In genomic region chr4:164621886-164622521, GRCh38 we compare ENCODE assay signal across 17 cellular contexts.
DNase-seq lines count a peak whose midpoint lies in the region; ATAC-seq and TF ChIP-seq lines count a peak whose summit lies in the region.
"Had no signal": no experiment of that assay in that cellular context is flagged by ENCODE, and none has a peak within 500 bp of the region (broad histone marks: within the 10 kb centered on the region; RNA-seq: fewer than 3 reads in every experiment).

No MANE protein-coding gene starts in this region.

- no peak overlapping the region for H3K14ac ChIP-seq in trophoblast cell (ENCODE audit: low read length)

- no peak overlapping the region for H2AK5ac ChIP-seq in trophoblast cell (ENCODE audit: low read length)

- no peak overlapping the region for H2AFZ ChIP-seq in trophoblast cell (ENCODE audit: insufficient read depth, low read length, poor library complexity)

- H3K9ac ChIP-seq in trophoblast cell (ENCODE audit: low read length), result no peak overlapping the region
- H3K9ac ChIP-seq: BLaER1 treated with 17β-estradiol and CSF1 and Interleukin-3, amounts not matched to agents 10 nM and 100 nM; SK-N-SH had no signal

- H3K4me3 ChIP-seq in trophoblast cell (ENCODE audit: low read depth, low read length), result no peak overlapping the region
- H3K4me3 ChIP-seq in CD4-positive, alpha-beta memory T cell (ENCODE audit: low read length in 2 of 2), result no peak overlapping the region
- no peak overlapping the region for H3K4me3 ChIP-seq in heart right ventricle
- H3K4me3 ChIP-seq: A549; BLaER1 treated with 17β-estradiol and CSF1 and Interleukin-3, amounts not matched to agents 10 nM and 100 nM; GM12878 had no signal

- peaks cover 0 to 3% of the 10 kb centered on the region in 2 experiments for H3K4me1 ChIP-seq in trophoblast cell (ENCODE audit: control insufficient read depth in 1 of 2, insufficient read depth in 2 of 2, low read length in 2 of 2)
- no peaks in the 10 kb centered on the region for H3K4me1 ChIP-seq in CD4-positive, alpha-beta memory T cell (ENCODE audit: insufficient read depth, low read length)
- no peaks in the 10 kb centered on the region for H3K4me1 ChIP-seq in heart right ventricle
- H3K4me1 ChIP-seq: A549 had no signal

- no peak overlapping the region for H2BK5ac ChIP-seq in trophoblast cell (ENCODE audit: low read depth, low read length, poor library complexity)

- ATAC-seq in heart right ventricle, result no peak
- ATAC-seq: A549, GM12878 had no signal

- DNase-seq in M059J (ENCODE audit: low read depth) (peak; percentile 37), RWPE1 (ENCODE audit: low spot score) (peak; percentile 29), epithelial cell of prostate (ENCODE audit: low read depth, low spot score) (peak; percentile 20), trophoblast cell (peak; percentile 72 to 85), NCI-H1694 treated with DMSO at 0.1 percent for 48 hours (lab: John Stamatoyannopoulos, UW) (no peak), heart right ventricle (no peak)
- no peak for DNase-seq in CD4-positive, alpha-beta memory T cell
- DNase-seq: DND-41, GOT3, NCI-H1105, NCI-H187 treated with DMSO at 0.1 percent for 48 hours, NCI-H526 treated with DMSO at 0.1 percent for 48 hours, SHP77, SK-N-SH had no signal

- POLR2A ChIA-PET in RWPE1 (lab: Yijun Ruan, JAX; ENCODE audit: low non-redundant PET), result no interaction called here
- POLR2A ChIA-PET in CD4-positive, alpha-beta memory T cell (lab: Charles Lee; ENCODE audit: partially characterized antibody), result no interaction called here

- no peaks in the 10 kb centered on the region for H3K36me3 ChIP-seq in trophoblast cell (ENCODE audit: control insufficient read depth in 1 of 2, insufficient read depth in 2 of 2, low read length in 2 of 2)
- no peaks in the 10 kb centered on the region for H3K36me3 ChIP-seq in CD4-positive, alpha-beta memory T cell (ENCODE audit: insufficient read depth, low read length)
- no peaks in the 10 kb centered on the region for H3K36me3 ChIP-seq in heart right ventricle
- H3K36me3 ChIP-seq: BLaER1 treated with 17β-estradiol and CSF1 and Interleukin-3, amounts not matched to agents 10 nM and 100 nM had no signal

- H3K9me3 Mint-ChIP-seq in CD4-positive, alpha-beta memory T cell, result peaks cover 0 to 18% (median 6%) of the 10 kb centered on the region in 8 donors

- H3K9me3 ChIP-seq in trophoblast cell (ENCODE audit: insufficient read depth, low read depth, low read length) (no peaks in the 10 kb centered on the region), heart right ventricle (peaks cover 0 to 23% (median 2%) of the 10 kb centered on the region in 11 donors)
- no peaks in the 10 kb centered on the region for H3K9me3 ChIP-seq in CD4-positive, alpha-beta memory T cell (ENCODE audit: control insufficient read depth in 1 of 2, low read length in 2 of 2)
- H3K9me3 ChIP-seq: A549, SK-N-SH had no signal

- no peak overlapping the region for H3K4ac ChIP-seq in trophoblast cell (ENCODE audit: low read depth, low read length)

- no peaks in the 10 kb centered on the region for H3K79me2 ChIP-seq in trophoblast cell (ENCODE audit: control insufficient read depth, insufficient read depth, low read length, poor library complexity)

- no peak for TF ChIP-seq CTCF in RWPE1 (conservative IDR thresholded peaks at IDR 0.05; ENCODE audit: low read depth)
- TF ChIP-seq CTCF in heart right ventricle (IDR thresholded peaks at IDR 0.05), result no peak

- H3K27me3 ChIP-seq in trophoblast cell (ENCODE audit: insufficient read depth, low read length), result no peaks in the 10 kb centered on the region
- no peaks in the 10 kb centered on the region for H3K27me3 ChIP-seq in CD4-positive, alpha-beta memory T cell (ENCODE audit: insufficient read depth, low read length)
- no peaks in the 10 kb centered on the region for H3K27me3 ChIP-seq in heart right ventricle
- H3K27me3 ChIP-seq: BLaER1 treated with 17β-estradiol and CSF1 and Interleukin-3, amounts not matched to agents 10 nM and 100 nM had no signal

- no peak overlapping the region for H4K91ac ChIP-seq in trophoblast cell (ENCODE audit: low read depth, low read length)

- H3K4me1 Mint-ChIP-seq in CD4-positive, alpha-beta memory T cell, result no peaks in the 10 kb centered on the region

- H3K27ac Mint-ChIP-seq in CD4-positive, alpha-beta memory T cell, result no peak overlapping the region

- CTCF ChIA-PET in RWPE1 (lab: Yijun Ruan, JAX), result no interaction called here
- CTCF ChIA-PET in CD4-positive, alpha-beta memory T cell (lab: Charles Lee; ENCODE audit: partially characterized antibody), result no interaction called here

- no peaks in the 10 kb centered on the region for H3K36me3 Mint-ChIP-seq in CD4-positive, alpha-beta memory T cell

- intact Hi-C loops in CD4-positive, alpha-beta memory T cell (cut with micrococcal nuclease), result no loop called here
- intact Hi-C loops in heart right ventricle (cut with DNase I), result no loop called here

- no peak overlapping the region for H3K4me2 ChIP-seq in trophoblast cell (ENCODE audit: low read length)
- H3K4me2 ChIP-seq: A549, SK-N-SH had no signal

- H4K12ac ChIP-seq in trophoblast cell (ENCODE audit: low read depth, low read length), result no peak overlapping the region

- H3K27ac ChIP-seq in RWPE1 (no peak overlapping the region), epithelial cell of prostate (no peak overlapping the region), trophoblast cell (ENCODE audit: low read depth, low read length) (no peak overlapping the region), heart right ventricle (no peak overlapping the region)
- H3K27ac ChIP-seq in CD4-positive, alpha-beta memory T cell (ENCODE audit: low read depth, low read length), result no peak overlapping the region
- H3K27ac ChIP-seq: A549; BLaER1 treated with 17β-estradiol and CSF1 and Interleukin-3, amounts not matched to agents 10 nM and 100 nM had no signal

- no peak overlapping the region for H4K8ac ChIP-seq in trophoblast cell (ENCODE audit: low read depth, low read length)

- no peaks in the 10 kb centered on the region for H3K79me1 ChIP-seq in trophoblast cell (ENCODE audit: low read length)

- no peaks in the 10 kb centered on the region for H3K27me3 Mint-ChIP-seq in CD4-positive, alpha-beta memory T cell

- no peak overlapping the region for H2BK120ac ChIP-seq in trophoblast cell (ENCODE audit: insufficient read depth, low read length, poor library complexity)

- no CpG with 5 or more reads among the region's 4 CpGs for WGBS in trophoblast cell (ENCODE audit: extremely low coverage, insufficient coverage, insufficient read length)
- 61 to 64% methylated on average over 4 of the region's 4 CpGs for WGBS in heart right ventricle, 2 donors

- no peak overlapping the region for H2BK12ac ChIP-seq in trophoblast cell (ENCODE audit: low read length)

- no peak overlapping the region for H3K23ac ChIP-seq in trophoblast cell (ENCODE audit: low read length)

- no peak overlapping the region for H3K4me3 Mint-ChIP-seq in CD4-positive, alpha-beta memory T cell

- H3K18ac ChIP-seq in trophoblast cell (ENCODE audit: low read length), result no peak overlapping the region

Comparison
In these comparisons a context has a peak if more than half of its experiments do, and no peak if none do; other contexts are left out.
1. DNase-seq: peak in M059J (single experiment), RWPE1 (single experiment), epithelial cell of prostate (single experiment) and trophoblast cell (2 of 2); none in CD4-positive, alpha-beta memory T cell (0 of 5), NCI-H1694 treated with DMSO at 0.1 percent for 48 hours (single experiment) and heart right ventricle (0 of 2).